ENCODE assay signal across 23 cellular contexts in genomic region chr6:122007366-122007765, GRCh38.
A peak's percentile ranks its signal among the peaks of the same experiment; 100 is the strongest.
DNase-seq lines count a peak whose midpoint lies in the region; ATAC-seq and TF ChIP-seq lines count a peak whose summit lies in the region.
"Had no signal": no experiment of that assay in that cellular context is flagged by ENCODE, and none has a peak within 500 bp of the region (broad histone marks: within the 10 kb centered on the region; RNA-seq: fewer than 3 reads in every experiment).

No MANE protein-coding gene starts in this region.

- no peaks in the 10 kb centered on the region for H3K36me3 Mint-ChIP-seq in nephron (ENCODE audit: low read depth)
- H3K36me3 Mint-ChIP-seq: immature natural killer cell, natural killer cell had no signal

- peak overlapping the region in 2 of 3 experiments; percentile 64 to 88 for H3K27ac Mint-ChIP-seq in nephron
- H3K27ac Mint-ChIP-seq: activated naive CD4-positive, alpha-beta T cell treated with anti-CD3 and anti-CD28 coated beads for 36 hours; immature natural killer cell; natural killer cell had no signal

- TF ChIP-seq EP300 in suprapubic skin (IDR thresholded peaks at IDR 0.05), result no peak

- H3K4me3 ChIP-seq in H7 (ENCODE audit: insufficient read depth, low read depth, low read length), result no peak overlapping the region
- H3K4me3 ChIP-seq in SJSA1, result no peak overlapping the region
- no peak overlapping the region for H3K4me3 ChIP-seq in fibroblast of lung (replicated peaks in 1 of 4; ENCODE audit: control extremely low read depth in 1 of 4, insufficient read depth in 1 of 4, low read depth in 3 of 4, low read length in 4 of 4)
- H3K4me3 ChIP-seq in suprapubic skin, result no peak overlapping the region
- H3K4me3 ChIP-seq: body of pancreas had no signal

- no peaks in the 10 kb centered on the region for H3K9me3 ChIP-seq in SJSA1 (replicated peaks)
- H3K9me3 ChIP-seq in fibroblast of lung (ENCODE audit: control insufficient read depth, insufficient read depth, low read depth, low read length), result no peaks in the 10 kb centered on the region
- no peaks in the 10 kb centered on the region for H3K9me3 ChIP-seq in suprapubic skin
- H3K9me3 ChIP-seq: BE2C, body of pancreas had no signal

- H3K4me2 ChIP-seq in fibroblast of lung (ENCODE audit: extremely low read depth, insufficient read depth, low read length), result no peak overlapping the region

- H3K4me1 Mint-ChIP-seq in nephron, result peaks cover 11% of the 10 kb centered on the region
- H3K4me1 Mint-ChIP-seq: immature natural killer cell, natural killer cell had no signal

- no peaks in the 10 kb centered on the region for H4K20me1 ChIP-seq in fibroblast of lung (ENCODE audit: control insufficient read depth, extremely low read depth, insufficient read depth, low read length)

- H3K9ac ChIP-seq in fibroblast of lung (ENCODE audit: insufficient read depth, low read length), result no peak overlapping the region

- no peaks in the 10 kb centered on the region for H3K79me2 ChIP-seq in fibroblast of lung (ENCODE audit: control insufficient read depth, insufficient read depth, low read length)

- H3K27ac ChIP-seq in SJSA1, result peak overlapping the region; percentile 94
- H3K27ac ChIP-seq in fibroblast of lung (ENCODE audit: insufficient read depth, low read length), result no peak overlapping the region
- H3K27ac ChIP-seq in suprapubic skin, result no peak overlapping the region
- H3K27ac ChIP-seq: body of pancreas had no signal

- no peaks in the 10 kb centered on the region for H3K9me3 Mint-ChIP-seq in nephron
- H3K9me3 Mint-ChIP-seq: activated naive CD4-positive, alpha-beta T cell treated with anti-CD3 and anti-CD28 coated beads for 36 hours had no signal

- H3K4me1 ChIP-seq in SJSA1 (replicated peaks) (peaks cover 47% of the 10 kb centered on the region), fibroblast of lung (ENCODE audit: control insufficient read depth, extremely low read depth, insufficient read depth, low read length) (peaks cover 2% of the 10 kb centered on the region), suprapubic skin (peaks cover 3% of the 10 kb centered on the region)
- H3K4me1 ChIP-seq: BE2C, body of pancreas had no signal

- no peaks in the 10 kb centered on the region for H3K27me3 Mint-ChIP-seq in nephron (ENCODE audit: low read depth)

- TF ChIP-seq POLR2A in suprapubic skin (IDR thresholded peaks at IDR 0.05), result no peak

- no peaks in the 10 kb centered on the region for H3K27me3 ChIP-seq in H7 (ENCODE audit: control insufficient read depth, insufficient read depth, low read length)
- H3K27me3 ChIP-seq in SJSA1 (replicated peaks), result no peaks in the 10 kb centered on the region
- H3K27me3 ChIP-seq in fibroblast of lung (ENCODE audit: control insufficient read depth, insufficient read depth, low read length), result no peaks in the 10 kb centered on the region
- H3K27me3 ChIP-seq in suprapubic skin, result no peaks in the 10 kb centered on the region
- H3K27me3 ChIP-seq: BE2C, body of pancreas had no signal

- no peaks in the 10 kb centered on the region for H3K36me3 ChIP-seq in H7 (replicated peaks; ENCODE audit: control insufficient read depth, insufficient read depth, low read length)
- H3K36me3 ChIP-seq in SJSA1, result no peaks in the 10 kb centered on the region
- no peaks in the 10 kb centered on the region for H3K36me3 ChIP-seq in fibroblast of lung (ENCODE audit: control insufficient read depth, insufficient read depth, low read length)
- H3K36me3 ChIP-seq in suprapubic skin, result no peaks in the 10 kb centered on the region
- H3K36me3 ChIP-seq: BE2C had no signal

- H2AFZ ChIP-seq in fibroblast of lung (ENCODE audit: low read length), result no peak overlapping the region

- peak; percentile 3 for DNase-seq in H7
- DNase-seq in SJSA1 (ENCODE audit: low read depth in 1 of 2, low spot score in 2 of 2), result peak; percentile 47 to 74
- DNase-seq in fibroblast of lung (ENCODE audit: low read depth in 2 of 2), result peak; percentile 13 to 30
- no peak for DNase-seq in hypothalamus (lab: John Stamatoyannopoulos, UW)
- DNase-seq in suprapubic skin (ENCODE audit: low spot score in 2 of 2), result no peak
- DNase-seq in globus pallidus (ENCODE audit: low spot score), result no peak
- DNase-seq: activated CD4-positive, alpha-beta T cell treated with anti-CD3 and anti-CD28 coated beads, Interleukin-2, amount 50 U/mL, for 4 hours; activated naive CD4-positive, alpha-beta T cell treated with anti-CD3 and anti-CD28 coated beads for 36 hours; activated T-cell treated with anti-CD3 and anti-CD28 coated beads, Interleukin-2, amount 50 U/mL, for 1 hour; BE2C; body of pancreas; GDM1; immature natural killer cell; KG1; natural killer cell; NCI-H1048; NCI-H2171 treated with DMSO at 0.1 percent for 48 hours; NCI-H82; stimulated activated CD4-positive, alpha-beta T cell treated with anti-CD3 and anti-CD28 coated beads, Interleukin-12 subunit alpha, Interleukin-12 subunit beta, amount 100 ng/mL, for 4 hours; stimulated activated naive CD4-positive, alpha-beta T cell; trophoblast cell had no signal

- no peak overlapping the region for H3K4me3 Mint-ChIP-seq in nephron
- H3K4me3 Mint-ChIP-seq: activated naive CD4-positive, alpha-beta T cell treated with anti-CD3 and anti-CD28 coated beads for 36 hours; immature natural killer cell; natural killer cell had no signal

- no peak for ATAC-seq in HG03521 (IDR thresholded peaks at IDR 0.05; ENCODE audit: unreplicated experiment)
- ATAC-seq: body of pancreas, natural killer cell had no signal

- no peak for TF ChIP-seq CTCF in fibroblast of lung (conservative IDR thresholded peaks at IDR 0.05 in 1 of 2, IDR thresholded peaks at IDR 0.05 in 1 of 2; ENCODE audit: low read depth in 1 of 2, low read length in 2 of 2)
- TF ChIP-seq CTCF in nephron (IDR thresholded peaks at IDR 0.05; ENCODE audit: unreplicated experiment in 3 of 3), result no peak
- TF ChIP-seq CTCF in suprapubic skin (IDR thresholded peaks at IDR 0.05), result no peak

Comparison
In these comparisons a context has a peak if more than half of its experiments do, and no peak if none do; other contexts are left out.
1. DNase-seq: peak in H7 (single experiment), SJSA1 (2 of 2) and fibroblast of lung (2 of 2); none in hypothalamus (0 of 51), suprapubic skin (0 of 2) and globus pallidus (single experiment).